8 cellular contexts compared by ENCODE assay signal in the genomic region with DNA sequence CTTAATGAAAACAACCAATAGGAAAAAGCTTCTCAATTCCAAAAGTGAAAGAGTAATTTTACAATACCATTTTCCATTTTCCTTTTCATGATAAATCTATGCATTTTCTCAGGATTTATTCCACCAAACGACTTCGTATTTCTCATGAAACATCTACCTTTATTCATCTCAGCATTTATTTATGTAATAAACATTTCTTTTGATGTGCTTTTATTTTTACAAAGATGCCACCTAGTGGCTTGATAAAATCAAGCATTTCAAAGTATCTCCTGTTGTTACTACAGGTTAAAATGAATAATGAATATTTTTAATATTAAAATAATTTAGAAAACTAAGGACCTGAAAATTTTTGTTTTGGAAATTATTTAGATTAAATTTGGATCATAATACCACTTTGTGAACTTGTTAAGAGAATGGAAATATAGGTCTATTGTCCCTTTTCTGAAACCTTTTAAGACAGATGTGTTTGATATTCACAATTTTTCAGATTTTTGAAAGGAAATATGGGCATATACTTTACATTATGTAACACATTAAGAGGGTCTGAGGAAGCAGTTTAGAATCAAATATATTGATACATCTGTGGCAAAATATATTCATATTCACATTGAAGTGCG. TPM values are rescaled to one million over a fixed set of nuclear protein-coding genes. Genes with fewer than 3 reads are reported as not detected.
DNase-seq lines count a peak whose midpoint lies in the region; ATAC-seq, FAIRE-seq and TF ChIP-seq lines count a peak whose summit lies in the region.

No MANE protein-coding gene starts in this region.

- no peak overlapping the region for H2AFZ ChIP-seq in K562 (ENCODE audit: low read depth, low read length)

- DNase-seq in Caco-2, result no peak
- peak in 1 of 4 experiments; percentile 54 for DNase-seq in K562 (ENCODE audit: extremely low read depth in 1 of 4, low spot score in 3 of 4)
- DNase-seq in middle frontal gyrus (ENCODE audit: extremely low spot score, low spot score), result peak; percentile 59
- DNase-seq in activated CD8-positive, alpha-beta memory T cell treated with anti-CD3 and anti-CD28 coated beads, Interleukin-2, amount 50 U/mL, for 48 hours, result no peak
- DNase-seq in NOMO-1 (lab: John Stamatoyannopoulos, UW; ENCODE audit: unreplicated experiment in 2 of 2), result no peak
- no peak for DNase-seq in sigmoid colon

- H3K27ac Mint-ChIP-seq in Caco-2 (ENCODE audit: unreplicated experiment), result no peak overlapping the region

- no peaks in the 10 kb centered on the region for H3K9me1 ChIP-seq in K562 (ENCODE audit: control insufficient read depth, insufficient read depth, low read length)

- intact Hi-C loops in Caco-2 (cut with micrococcal nuclease; ENCODE audit: unreplicated experiment) (loop anchor here (1.0 kb wide), 1 partner anchor 43 kb away; no protein-coding TSS in a partner anchor), K562 (cut with micrococcal nuclease) (loop anchor here (1.0 to 5.0 kb wide), 2 partner anchors 43 to 85 kb away; no protein-coding TSS in a partner anchor), sigmoid colon (cut with DNase I) (loop anchor here (5.0 to 10.0 kb wide), 2 partner anchors 210 to 1388 kb away; a partner anchor contains a TSS)

- in situ Hi-C loops in K562 (cut with MboI), result loop anchor here (5.0 kb wide), 1 partner anchor 45 kb away; no protein-coding TSS in a partner anchor

- H3K4me1 ChIP-seq in Caco-2 (no peaks in the 10 kb centered on the region), K562 (replicated peaks in 1 of 2; ENCODE audit: control insufficient read depth in 2 of 2, insufficient read depth in 2 of 2, low read length in 2 of 2) (peaks cover 4 to 19% of the 10 kb centered on the region in 2 experiments), sigmoid colon (peaks cover 0 to 16% (median 6%) of the 10 kb centered on the region in 4 donors)

- H3K4me2 ChIP-seq in K562 (ENCODE audit: insufficient read depth, low read length), result no peak overlapping the region

- peaks cover 7% of the 10 kb centered on the region for H3K36me3 Mint-ChIP-seq in Caco-2 (ENCODE audit: insufficient read depth, unreplicated experiment)

- H3K27me3 ChIP-seq in Caco-2 (replicated peaks; ENCODE audit: control insufficient read depth, insufficient read depth, low read length) (no peaks in the 10 kb centered on the region), K562 (ENCODE audit: control insufficient read depth in 2 of 2, insufficient read depth in 2 of 2, low read length in 2 of 2) (no peaks in the 10 kb centered on the region), sigmoid colon (no peaks in the 10 kb centered on the region)

- H3K36me3 ChIP-seq in Caco-2 (ENCODE audit: control insufficient read depth, insufficient read depth, low read length) (no peaks in the 10 kb centered on the region), K562 (ENCODE audit: control insufficient read depth, insufficient read depth, low read length) (peaks cover 21% of the 10 kb centered on the region), sigmoid colon (peaks cover 0 to 10% (median 0%) of the 10 kb centered on the region in 4 donors)

- no TSS peak for BruUV-seq in Caco-2 (replicated peaks; lab: Mats Ljungman, UMichigan)
- no TSS peak for BruUV-seq in K562 (replicated peaks; lab: Mats Ljungman, UMichigan)

- ATAC-seq in K562 (no peak), HG03354 (IDR thresholded peaks at IDR 0.05; ENCODE audit: poor library complexity, severe bottlenecking, unreplicated experiment) (no peak)

- WGBS in K562 (ENCODE audit: insufficient coverage, low coverage, missing lambda C conversion rate), result 13% methylated on average over 3 of the region's 3 CpGs
- 19 to 54% methylated on average over 3 of the region's 3 CpGs for WGBS in sigmoid colon, 2 donors

- no peaks in the 10 kb centered on the region for H3K9me3 ChIP-seq in Caco-2
- no peaks in the 10 kb centered on the region for H3K9me3 ChIP-seq in K562 (replicated peaks; ENCODE audit: control insufficient read depth, insufficient read depth, low read depth, low read length)
- H3K9me3 ChIP-seq in sigmoid colon, result no peaks in the 10 kb centered on the region

- TF ChIP-seq RAD21 in K562 (CRISPR knock-in tag; conservative IDR thresholded peaks at IDR 0.05 in 1 of 2, IDR thresholded peaks at IDR 0.05 in 1 of 2), result peak; percentile 75 to 81

- TF ChIP-seq EP300 in K562 (IDR thresholded peaks at IDR 0.05; ENCODE audit: low read length) (no peak), sigmoid colon (IDR thresholded peaks at IDR 0.05) (no peak)

- POLR2A ChIA-PET in Caco-2 (lab: Charles Lee), result no interaction called here
- POLR2A ChIA-PET in K562 (lab: Yijun Ruan, JAX), result no interaction called here

- peaks cover 10% of the 10 kb centered on the region; the same call in 2 of the 3 replicates for H3K79me2 ChIP-seq in K562 (ENCODE audit: control insufficient read depth, insufficient read depth, low read length)

- H3K4me1 Mint-ChIP-seq in Caco-2 (ENCODE audit: low read depth, unreplicated experiment), result no peaks in the 10 kb centered on the region

- no peaks in the 10 kb centered on the region for H3K9me3 Mint-ChIP-seq in Caco-2 (ENCODE audit: unreplicated experiment)

- TF ChIP-seq CTCF in Caco-2 (IDR thresholded peaks at IDR 0.05; ENCODE audit: insufficient read depth in 1 of 2, low read depth in 1 of 2, low read length in 1 of 2, severe bottlenecking in 1 of 2, unreplicated experiment in 1 of 2) (peak; percentile 22 to 48), LNCAP (IDR thresholded peaks at IDR 0.05) (peak; percentile 57), K562 (IDR thresholded peaks at IDR 0.05 in 2 of 3, conservative IDR thresholded peaks at IDR 0.05 in 1 of 3; ENCODE audit: insufficient read depth in 2 of 3, low read depth in 1 of 3, low read length in 3 of 3) (peak in 2 of 3 experiments; percentile 36 to 75; a peak in 4 of 6 replicates), sigmoid colon (IDR thresholded peaks at IDR 0.05) (peak in 2 of 4 experiments; percentile 34 to 52)

- CTCF ChIA-PET in Caco-2 (lab: Charles Lee), result interaction anchor here (0.6 to 1.2 kb wide), 2 partner anchors 21 to 43 kb away, joined by 3 read pairs; no protein-coding TSS in a partner anchor
- CTCF ChIA-PET in K562 (lab: Yijun Ruan, JAX; ENCODE audit: low intra/inter-chr PET ratio), result interaction anchor here (1.0 to 4.4 kb wide), 3 partner anchors 39 to 42 kb away, joined by 3 to 45 read pairs (median 4); no protein-coding TSS in a partner anchor

- no peak overlapping the region for H3K9ac ChIP-seq in K562 (ENCODE audit: insufficient read depth in 1 of 2, low read depth in 2 of 2, low read length in 2 of 2)

- no peak overlapping the region for H3K4me3 Mint-ChIP-seq in Caco-2 (ENCODE audit: unreplicated experiment)

- H3K27ac ChIP-seq in K562 (ENCODE audit: extremely low read depth, low read depth, low read length), result peak overlapping the region; percentile 65; the same call in 2 of the 3 replicates
- H3K27ac ChIP-seq in sigmoid colon, result no peak overlapping the region

- no peak for FAIRE-seq in K562 (lab: Jason Lieb, UNC)

- H3K27me3 Mint-ChIP-seq in Caco-2 (ENCODE audit: insufficient read depth, unreplicated experiment), result no peaks in the 10 kb centered on the region

- no peaks in the 10 kb centered on the region for H4K20me1 ChIP-seq in K562 (replicated peaks; ENCODE audit: control insufficient read depth, insufficient read depth, low read length)

- TF ChIP-seq POLR2A in K562 (conservative IDR thresholded peaks at IDR 0.05) (no peak), sigmoid colon (IDR thresholded peaks at IDR 0.05) (no peak)

- no peak overlapping the region for H3K4me3 ChIP-seq in Caco-2 (ENCODE audit: low read depth, low read length)
- no peak overlapping the region for H3K4me3 ChIP-seq in K562
- H3K4me3 ChIP-seq in sigmoid colon, result no peak overlapping the region

RNA-seq across cellular contexts. Expression of a gene that starts 2.7 kb away (rescaled TPM):
- total RNA-seq in Caco-2 (2022), result 0.35 and 0.39 TPM in 2 replicates
- total RNA-seq in K562 (2011; cell fraction: chromatin; rRNA removed; ENCODE audit: low replicate concordance), result 2.5 and 10.0 TPM in 2 replicates
- 1.7 and 2.1 TPM in 2 replicates for total RNA-seq in K562 (2011; cell fraction: nucleolus; rRNA removed)
- 5.5 and 7.8 TPM in 2 replicates for total RNA-seq in K562 (2011; cell fraction: nucleoplasm; rRNA removed)
- total RNA-seq in K562 (2014; rRNA removed), result 0.98 and 1.3 TPM in 2 replicates
- 2.4 and 3.1 TPM in 2 replicates for total RNA-seq in K562 (2014; rRNA removed; fragmentation: Illumina TruSeq; extraction: Trizol)
- total RNA-seq in K562 (2015; rRNA removed; fragmentation: Illumina TruSeq; extraction: Trizol), result 2.0 and 2.6 TPM in 2 replicates
- total RNA-seq in K562 (2021), result 1.1 and 1.9 TPM in 2 replicates
- polyA plus RNA-seq in K562 (2011; rRNA removed), result 0.69 and 1.3 TPM in 2 replicates
- polyA plus RNA-seq in K562 (2011; cell fraction: cytosol; rRNA removed), result 0.21 and 0.62 TPM in 2 replicates
- 1.3 and 1.5 TPM in 2 replicates for polyA plus RNA-seq in K562 (2011; cell fraction: nucleus; rRNA removed)
- 1.7 and 2.7 TPM in 2 replicates for polyA plus RNA-seq in K562 (2012)
- polyA plus RNA-seq in K562 (2014; fragmentation: Illumina TruSeq; extraction: Trizol), result 1.4 and 1.6 TPM in 2 replicates
- 1 to 10 TPM; 1.3 to 1.7 TPM for polyA plus RNA-seq in K562 (2014; fragmentation: Nextera tagmentation; extraction: Ambion mirVana)
- polyA plus RNA-seq in K562 (2014; rRNA removed), result 0.58 and 0.62 TPM in 2 replicates
- 1.9 and 3.4 TPM in 2 replicates for polyA minus RNA-seq in K562 (2011; rRNA and poly(A)+ RNA removed)
- 0.73 and 1.2 TPM in 2 replicates for polyA minus RNA-seq in K562 (2011; cell fraction: cytosol; rRNA and poly(A)+ RNA removed)
- polyA minus RNA-seq in K562 (2011; cell fraction: nucleus; rRNA and poly(A)+ RNA removed), result 5.7 and 6.2 TPM in 2 replicates
- total RNA-seq in sigmoid colon, result under 1 TPM; 0.27 to 0.83 (median 0.69) TPM
- under 1 TPM in 1 of 3 donors, not detected in 2; 0.10 TPM for polyA plus RNA-seq in sigmoid colon

RNA-seq across cellular contexts. Expression of a gene that starts 20.5 kb away (rescaled TPM):
- 87.9 and 88.9 TPM in 2 replicates for total RNA-seq in Caco-2 (2022)
- total RNA-seq in K562 (2011; cell fraction: chromatin; rRNA removed; ENCODE audit: low replicate concordance), result 25.5 and 92.7 TPM in 2 replicates
- 20.7 and 22.5 TPM in 2 replicates for total RNA-seq in K562 (2011; cell fraction: nucleolus; rRNA removed)
- 62.4 and 97.6 TPM in 2 replicates for total RNA-seq in K562 (2011; cell fraction: nucleoplasm; rRNA removed)
- total RNA-seq in K562 (2014; rRNA removed), result 187 and 199 TPM in 2 replicates
- total RNA-seq in K562 (2014; rRNA removed; fragmentation: Illumina TruSeq; extraction: Trizol), result 377 and 418 TPM in 2 replicates
- 324 and 363 TPM in 2 replicates for total RNA-seq in K562 (2015; rRNA removed; fragmentation: Illumina TruSeq; extraction: Trizol)
- total RNA-seq in K562 (2021), result 244 and 267 TPM in 2 replicates
- polyA plus RNA-seq in K562 (2011; rRNA removed), result 85.5 and 155 TPM in 2 replicates
- 4.9 and 17.7 TPM in 2 replicates for polyA plus RNA-seq in K562 (2011; cell fraction: cytosol; rRNA removed)
- polyA plus RNA-seq in K562 (2011; cell fraction: nucleus; rRNA removed), result 25.9 and 32.6 TPM in 2 replicates
- 154 and 254 TPM in 2 replicates for polyA plus RNA-seq in K562 (2012)
- 257 and 269 TPM in 2 replicates for polyA plus RNA-seq in K562 (2014; fragmentation: Illumina TruSeq; extraction: Trizol)
- polyA plus RNA-seq in K562 (2014; fragmentation: Nextera tagmentation; extraction: Ambion mirVana), result 100 to 1,000 TPM; 669 to 677 TPM
- polyA plus RNA-seq in K562 (2014; rRNA removed), result 245 and 254 TPM in 2 replicates
- 59.6 and 72.6 TPM in 2 replicates for polyA minus RNA-seq in K562 (2011; rRNA and poly(A)+ RNA removed)
- polyA minus RNA-seq in K562 (2011; cell fraction: cytosol; rRNA and poly(A)+ RNA removed), result 41.1 and 61.1 TPM in 2 replicates
- 65.4 and 83.4 TPM in 2 replicates for polyA minus RNA-seq in K562 (2011; cell fraction: nucleus; rRNA and poly(A)+ RNA removed)
- 100 to 1,000 TPM in 1 of 4 donors, 10 to 100 TPM in 3; 60.4 to 112 (median 89.8) TPM for total RNA-seq in sigmoid colon
- 100 to 1,000 TPM in 2 of 3 donors, 10 to 100 TPM in 1; 55.6 to 211 (median 177) TPM for polyA plus RNA-seq in sigmoid colon
